ENCODE assay signal across 7 cellular contexts in genomic region chr12:89424846-89425245, GRCh38.
"Had no signal": no experiment of that assay in that cellular context is flagged by ENCODE, and none has a peak within 500 bp of the region (broad histone marks: within the 10 kb centered on the region; RNA-seq: fewer than 3 reads in every experiment).

No MANE protein-coding gene starts in this region.

- H2AFZ ChIP-seq: GM23338 had no signal

- H3K27ac Mint-ChIP-seq: GM23338, H9, HFFc6 had no signal

- H3K9me3 Mint-ChIP-seq: GM23338, H9, HFFc6 had no signal

- H3K4me3 ChIP-seq: GM23338, K562 had no signal

- DNase-seq: H9, HCEC 1CT, HFFc6, IMR-90, KG1 had no signal

- ATAC-seq: GM23338, K562 had no signal

- H3K4me1 Mint-ChIP-seq: H9 had no signal

- H3K4me2 ChIP-seq: GM23338 had no signal

- H3K4me3 Mint-ChIP-seq: GM23338, H9, HFFc6 had no signal
